15 cellular contexts compared by ENCODE assay signal in the genomic region with DNA sequence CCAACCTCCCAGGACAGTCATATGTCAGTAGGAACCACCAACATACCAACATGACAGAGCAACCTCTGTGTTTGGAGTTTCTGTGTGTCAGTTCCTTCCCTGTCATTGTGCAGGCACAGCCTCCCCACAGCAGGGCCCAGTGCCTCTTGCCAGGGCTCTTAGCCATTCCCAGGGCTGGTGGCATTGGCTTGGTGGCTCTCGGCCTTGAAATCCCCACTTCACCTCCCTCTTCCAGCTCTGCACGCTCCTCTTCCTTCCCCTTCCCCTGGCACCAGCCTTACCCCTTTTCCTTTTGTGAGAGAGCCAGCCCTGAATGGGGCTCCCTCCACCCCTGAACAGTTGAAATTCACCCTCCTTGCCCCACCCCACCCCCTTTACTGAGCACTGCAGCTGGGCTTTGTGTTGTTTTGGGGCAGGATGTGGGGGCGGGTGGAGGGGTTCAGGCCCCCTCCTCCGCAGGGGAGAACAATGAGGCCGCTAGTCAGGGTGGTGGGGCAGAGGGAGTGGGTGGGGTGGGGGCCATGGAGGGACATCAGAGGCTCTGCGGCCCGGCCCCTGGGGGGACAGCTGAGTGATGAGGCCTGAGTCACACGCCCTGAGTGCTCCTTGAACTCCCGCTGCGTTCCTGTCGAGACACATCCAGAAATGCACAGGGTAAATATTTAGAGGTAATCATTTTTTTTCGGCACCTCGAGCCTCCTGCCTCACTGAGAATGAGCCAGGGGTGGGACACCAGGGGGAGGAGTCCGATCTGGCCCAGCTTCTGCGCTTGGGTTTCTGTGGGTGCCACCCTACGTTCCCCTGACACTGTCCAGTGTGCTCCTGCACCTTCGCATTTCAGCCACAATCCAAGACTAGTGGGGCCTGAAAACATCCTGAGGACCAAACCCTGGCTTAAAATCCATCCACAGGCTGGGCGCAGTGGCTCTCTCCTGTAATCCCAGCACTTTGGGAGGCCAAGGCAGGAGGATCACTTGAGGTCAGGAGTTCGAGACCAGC. TPM values are rescaled to one million over a fixed set of nuclear protein-coding genes. Genes with fewer than 3 reads are reported as not detected.
A peak's percentile ranks its signal among the peaks of the same experiment; 100 is the strongest.
DNase-seq lines count a peak whose midpoint lies in the region; ATAC-seq and TF ChIP-seq lines count a peak whose summit lies in the region.
"Had no signal": no experiment of that assay in that cellular context is flagged by ENCODE, and none has a peak within 500 bp of the region (broad histone marks: within the 10 kb centered on the region; RNA-seq: fewer than 3 reads in every experiment).

No MANE protein-coding gene starts in this region.

- no peak for ATAC-seq in HG02981 (IDR thresholded peaks at IDR 0.05; ENCODE audit: unreplicated experiment)
- ATAC-seq: GM12878, left colon had no signal

- no peak overlapping the region for H3K4me3 ChIP-seq in Caco-2 (ENCODE audit: low read depth, low read length)
- H3K4me3 ChIP-seq: GM12878 had no signal

- POLR2A ChIA-PET in Caco-2 (lab: Charles Lee) (no interaction called here), RWPE1 (lab: Yijun Ruan, JAX; ENCODE audit: low non-redundant PET) (no interaction called here)

- H3K4me1 Mint-ChIP-seq in Caco-2 (ENCODE audit: low read depth, unreplicated experiment) (peaks cover 13% of the 10 kb centered on the region), mesothelial cell of epicardium (peaks cover 34% of the 10 kb centered on the region)
- no peaks in the 10 kb centered on the region for H3K4me1 Mint-ChIP-seq in T-helper 2 cell treated with Interferon-gamma antibody and Interleukin-4, amounts not matched to agents 5 μg/mL and 100 μg/mL, for 36 hours (ENCODE audit: low read depth)

- BruUV-seq in Caco-2 (replicated peaks; lab: Mats Ljungman, UMichigan): no TSS peak

- intact Hi-C loops in Caco-2 (cut with micrococcal nuclease; ENCODE audit: unreplicated experiment): no loop called here

- peak overlapping the region; percentile 89 for H3K27ac ChIP-seq in RWPE1
- H3K27ac ChIP-seq: HL-60 had no signal

- no peaks in the 10 kb centered on the region for H3K27me3 Mint-ChIP-seq in Caco-2 (ENCODE audit: insufficient read depth, unreplicated experiment)
- H3K27me3 Mint-ChIP-seq in mesothelial cell of epicardium (ENCODE audit: low read depth): peaks cover 11% of the 10 kb centered on the region
- peaks cover 32% of the 10 kb centered on the region for H3K27me3 Mint-ChIP-seq in T-helper 2 cell treated with Interferon-gamma antibody and Interleukin-4, amounts not matched to agents 5 μg/mL and 100 μg/mL, for 36 hours (ENCODE audit: low read depth)

- H3K9me3 Mint-ChIP-seq in Caco-2 (ENCODE audit: unreplicated experiment) (no peaks in the 10 kb centered on the region), mesothelial cell of epicardium (no peaks in the 10 kb centered on the region)
- H3K9me3 Mint-ChIP-seq in T-helper 2 cell treated with Interferon-gamma antibody and Interleukin-4, amounts not matched to agents 5 μg/mL and 100 μg/mL, for 36 hours: no peaks in the 10 kb centered on the region

- no peaks in the 10 kb centered on the region for H3K27me3 ChIP-seq in Caco-2 (replicated peaks; ENCODE audit: control insufficient read depth, insufficient read depth, low read length)

- H3K4me3 Mint-ChIP-seq in Caco-2 (ENCODE audit: unreplicated experiment): no peak overlapping the region
- H3K4me3 Mint-ChIP-seq in mesothelial cell of epicardium: no peak overlapping the region
- H3K4me3 Mint-ChIP-seq in T-helper 2 cell treated with Interferon-gamma antibody and Interleukin-4, amounts not matched to agents 5 μg/mL and 100 μg/mL, for 36 hours: no peak overlapping the region
- H3K4me3 Mint-ChIP-seq: CD4-positive, CD25-positive, alpha-beta regulatory T cell had no signal

- H3K27ac Mint-ChIP-seq in Caco-2 (ENCODE audit: unreplicated experiment) (peak overlapping the region; percentile 5), mesothelial cell of epicardium (peak overlapping the region; percentile 66)
- no peak overlapping the region for H3K27ac Mint-ChIP-seq in T-helper 2 cell treated with Interferon-gamma antibody and Interleukin-4, amounts not matched to agents 5 μg/mL and 100 μg/mL, for 36 hours
- H3K27ac Mint-ChIP-seq: CD4-positive, CD25-positive, alpha-beta regulatory T cell had no signal

- CTCF ChIA-PET in Caco-2 (lab: Charles Lee) (no interaction called here), RWPE1 (lab: Yijun Ruan, JAX) (interaction anchor here (0.6 to 2.0 kb wide), 10 partner anchors 12 to 807 kb away, joined by 3 to 10 read pairs (median 5); partner anchors contain the start of gene LGR6)

- peaks cover 32% of the 10 kb centered on the region for H3K4me1 ChIP-seq in Caco-2

- H3K9me3 ChIP-seq in Caco-2: no peaks in the 10 kb centered on the region

- DNase-seq in Caco-2 (peak; percentile 57 to 79), HPDE6-E6E7 (ENCODE audit: extremely low spot score) (peak; percentile 86), RWPE1 (ENCODE audit: low spot score) (peak; percentile 96), mesothelial cell of epicardium (ENCODE audit: low spot score in 2 of 2, unreplicated experiment in 2 of 2) (peak in 1 of 2 experiments; percentile 63), T-helper 1 cell (no peak), cerebellar nuclear complex (lab: John Stamatoyannopoulos, UW) (no peak)
- DNase-seq in T-helper 2 cell treated with Interferon-gamma antibody and Interleukin-4, amounts not matched to agents 5 μg/mL and 100 μg/mL, for 36 hours (ENCODE audit: low spot score): no peak
- DNase-seq: activated CD8-positive, alpha-beta memory T cell treated with anti-CD3 and anti-CD28 coated beads, Interleukin-2, amount 50 U/mL, for 4 hours; CD4-positive, CD25-positive, alpha-beta regulatory T cell; left colon; NCI-H1048; stimulated activated CD4-positive, alpha-beta T cell treated with anti-CD3 and anti-CD28 coated beads, Interleukin-12 subunit alpha, Interleukin-12 subunit beta, amount 100 ng/mL, for 4 hours had no signal

- TF ChIP-seq CTCF in Caco-2 (IDR thresholded peaks at IDR 0.05; ENCODE audit: insufficient read depth in 1 of 2, low read depth in 1 of 2, low read length in 1 of 2, severe bottlenecking in 1 of 2, unreplicated experiment in 1 of 2): no peak
- no peak for TF ChIP-seq CTCF in RWPE1 (conservative IDR thresholded peaks at IDR 0.05; ENCODE audit: low read depth)
- no peak for TF ChIP-seq CTCF in mesothelial cell of epicardium (IDR thresholded peaks at IDR 0.05; ENCODE audit: unreplicated experiment)

- no peaks in the 10 kb centered on the region; the same call in 1 of the 2 replicates for H3K36me3 ChIP-seq in Caco-2 (ENCODE audit: control insufficient read depth, insufficient read depth, low read length)

- peaks cover 5% of the 10 kb centered on the region for H3K36me3 Mint-ChIP-seq in Caco-2 (ENCODE audit: insufficient read depth, unreplicated experiment)
- H3K36me3 Mint-ChIP-seq in mesothelial cell of epicardium: no peaks in the 10 kb centered on the region
- no peaks in the 10 kb centered on the region for H3K36me3 Mint-ChIP-seq in T-helper 2 cell treated with Interferon-gamma antibody and Interleukin-4, amounts not matched to agents 5 μg/mL and 100 μg/mL, for 36 hours (ENCODE audit: low read depth)
- H3K36me3 Mint-ChIP-seq: CD4-positive, CD25-positive, alpha-beta regulatory T cell had no signal

RNA-seq across cellular contexts. Expression of gene LGR6, which starts 28.6 kb away (rescaled TPM):
- total RNA-seq in Caco-2 (2022) (0.36 TPM in 1 of 2 replicates, not detected in the other), mesothelial cell of epicardium (3.1 to 4.7 TPM (median 3.1 TPM) in 3 replicates)
- total RNA-seq: GM12878 had no signal

Comparison
In these comparisons a context has a peak if more than half of its experiments do, and no peak if none do; other contexts are left out.
1. DNase-seq: peak in Caco-2 (2 of 2), HPDE6-E6E7 (single experiment) and RWPE1 (single experiment); none in T-helper 1 cell (0 of 5), cerebellar nuclear complex (0 of 2) and T-helper 2 cell treated with Interferon-gamma antibody and Interleukin-4, amounts not matched to agents 5 μg/mL and 100 μg/mL, for 36 hours (single experiment).